ENCODE assay signal across 1 cellular context in genomic region chr5:67094476-67095300, GRCh38.
TF ChIP-seq lines count a peak whose summit lies in the region.

No MANE protein-coding gene starts in this region.

TF ChIP-seq in HepG2, 621 proteins besides CTCF, POLR2A, EP300 and RAD21:
- TF ChIP-seq ZNF512B (CRISPR knock-in tag; IDR thresholded peaks at IDR 0.05; ENCODE audit: borderline replicate concordance) (no peak), PHF8 (CRISPR knock-in tag; IDR thresholded peaks at IDR 0.05) (peak; percentile 48; the same call in 1 of the 2 replicates), BRD4 (CRISPR knock-in tag; IDR thresholded peaks at IDR 0.05) (peak; percentile 48; the same call in 1 of the 2 replicates), GPBP1L1 (CRISPR knock-in tag; IDR thresholded peaks at IDR 0.05) (no peak), KAT7 (CRISPR knock-in tag; IDR thresholded peaks at IDR 0.05; ENCODE audit: borderline replicate concordance) (0 out of 2 replicates have a peak, but pooled peaks have one; percentile 26), REPIN1 (CRISPR knock-in tag; IDR thresholded peaks at IDR 0.05; ENCODE audit: borderline replicate concordance, low read depth) (0 out of 2 replicates have a peak, but pooled peaks have one; percentile 19), RXRA (CRISPR knock-in tag; IDR thresholded peaks at IDR 0.05) (no peak), ZNF350 (CRISPR knock-in tag; IDR thresholded peaks at IDR 0.05; ENCODE audit: borderline replicate concordance, low read depth) (peak; percentile 52; the same call in 1 of the 2 replicates), ZNF24 (IDR thresholded peaks at IDR 0.05) (no peak), ZNF446 (CRISPR knock-in tag; IDR thresholded peaks at IDR 0.05) (no peak), ZNF292 (CRISPR knock-in tag; IDR thresholded peaks at IDR 0.05; ENCODE audit: borderline replicate concordance, low read depth) (peak; percentile 43; the same call in 1 of the 2 replicates), ATF5 (CRISPR knock-in tag; IDR thresholded peaks at IDR 0.05; ENCODE audit: low read depth) (no peak), GFI1 (CRISPR knock-in tag; IDR thresholded peaks at IDR 0.05; ENCODE audit: borderline replicate concordance) (0 out of 2 replicates have a peak, but pooled peaks have one; percentile 25), USF2 (IDR thresholded peaks at IDR 0.05; ENCODE audit: low read depth, low read length) (no peak), USF2 (CRISPR knock-in tag; IDR thresholded peaks at IDR 0.05; ENCODE audit: borderline replicate concordance) (no peak), ZNF644 (CRISPR knock-in tag; IDR thresholded peaks at IDR 0.05; ENCODE audit: low read depth) (peak; percentile 20; the same call in 1 of the 2 replicates), KDM5B (CRISPR knock-in tag; IDR thresholded peaks at IDR 0.05; ENCODE audit: borderline replicate concordance) (no peak), ZNF337 (CRISPR knock-in tag; IDR thresholded peaks at IDR 0.05; ENCODE audit: borderline replicate concordance, low read depth) (0 out of 2 replicates have a peak, but pooled peaks have one; percentile 34), ZNF75D (CRISPR knock-in tag; IDR thresholded peaks at IDR 0.05; ENCODE audit: borderline replicate concordance) (no peak), TP53 (CRISPR knock-in tag; conservative IDR thresholded peaks at IDR 0.05) (peak; percentile 95; the same call in 1 of the 2 replicates), ARHGAP35 (CRISPR knock-in tag; IDR thresholded peaks at IDR 0.05; ENCODE audit: borderline replicate concordance) (no peak), ZNF782 (CRISPR knock-in tag; IDR thresholded peaks at IDR 0.05; ENCODE audit: borderline replicate concordance) (0 out of 2 replicates have a peak, but pooled peaks have one; percentile 43), ZFY (CRISPR knock-in tag; IDR thresholded peaks at IDR 0.05) (peak; percentile 32; the same call in 1 of the 2 replicates), NFATC3 (CRISPR knock-in tag; IDR thresholded peaks at IDR 0.05) (no peak), SALL1 (CRISPR knock-in tag; IDR thresholded peaks at IDR 0.05) (no peak; the same call in 1 of the 2 replicates), HOXA3 (CRISPR knock-in tag; IDR thresholded peaks at IDR 0.05) (no peak), SMAD3 (CRISPR knock-in tag; IDR thresholded peaks at IDR 0.05) (peak; percentile 54; the same call in 1 of the 2 replicates), MXI1 (IDR thresholded peaks at IDR 0.05; ENCODE audit: borderline replicate concordance, low read depth, low read length) (no peak), ZNF331 (CRISPR knock-in tag; IDR thresholded peaks at IDR 0.05) (0 out of 2 replicates have a peak, but pooled peaks have one; percentile 17), SALL2 (CRISPR knock-in tag; IDR thresholded peaks at IDR 0.05) (0 out of 2 replicates have a peak, but pooled peaks have one; percentile 8), MAFF (IDR thresholded peaks at IDR 0.05; ENCODE audit: low read depth, low read length) (peak; percentile 82), MAFK (conservative IDR thresholded peaks at IDR 0.05 in 1 of 2, IDR thresholded peaks at IDR 0.05 in 1 of 2; ENCODE audit: low read length in 2 of 2) (peak in 1 of 2 experiments; percentile 73; a peak in 3 of 4 replicates), ZNF784 (CRISPR knock-in tag; IDR thresholded peaks at IDR 0.05; ENCODE audit: borderline replicate concordance) (no peak), ARID5B (CRISPR knock-in tag; IDR thresholded peaks at IDR 0.05) (no peak), IKZF5 (CRISPR knock-in tag; IDR thresholded peaks at IDR 0.05) (0 out of 2 replicates have a peak, but pooled peaks have one; percentile 1), KMT2B (CRISPR knock-in tag; IDR thresholded peaks at IDR 0.05) (peak; percentile 20), SIN3A (IDR thresholded peaks at IDR 0.05; ENCODE audit: borderline replicate concordance, low read depth, low read length) (no peak), ZNF501 (CRISPR knock-in tag; IDR thresholded peaks at IDR 0.05) (0 out of 2 replicates have a peak, but pooled peaks have one; percentile 21), MAX (IDR thresholded peaks at IDR 0.05) (peak; percentile 23)
TF ChIP-seq in HepG2: peak in this region for 21.
